12 cellular contexts compared by ENCODE assay signal in the genomic region with DNA sequence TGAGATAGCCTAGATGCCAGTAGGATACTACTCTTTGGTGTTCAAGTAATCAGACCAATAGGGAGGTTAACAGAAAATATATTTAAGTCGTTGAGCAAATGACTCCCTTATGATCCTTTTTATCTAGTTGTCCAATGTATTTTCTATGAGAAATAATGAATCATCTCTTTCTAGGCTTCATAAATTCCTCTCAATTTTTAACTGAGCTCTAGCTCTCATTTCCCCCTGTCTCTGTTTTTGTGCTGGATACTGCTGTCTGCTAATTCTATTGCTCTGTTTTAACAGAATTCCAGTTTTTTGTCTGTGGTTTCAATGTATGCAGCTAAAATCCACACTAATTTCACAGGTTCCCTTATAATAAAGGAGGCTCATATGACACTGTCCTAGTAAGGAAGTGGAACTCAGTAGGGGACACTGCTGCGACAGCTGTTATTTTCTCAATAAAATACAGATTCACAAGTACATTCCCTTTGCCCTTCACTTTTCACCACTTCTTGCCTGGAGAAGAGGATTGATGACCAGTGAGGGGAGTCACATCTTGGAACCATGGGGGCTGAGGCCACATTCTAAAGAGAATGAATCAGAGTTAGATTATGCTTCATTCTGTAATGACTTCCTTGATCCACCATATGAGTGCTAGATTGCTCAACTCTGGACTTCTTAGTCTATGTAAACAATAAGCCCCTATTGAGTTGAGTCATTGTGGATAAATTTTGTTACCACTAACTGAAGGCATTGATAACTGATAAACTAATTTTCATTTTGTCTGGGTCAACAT.
DNase-seq lines count a peak whose midpoint lies in the region; ATAC-seq, FAIRE-seq and TF ChIP-seq lines count a peak whose summit lies in the region.
"Had no signal": no experiment of that assay in that cellular context is flagged by ENCODE, and none has a peak within 500 bp of the region (broad histone marks: within the 10 kb centered on the region; RNA-seq: fewer than 3 reads in every experiment).

No MANE protein-coding gene starts in this region.

- DNase-seq in AG09309 (ENCODE audit: low read depth) (peak; percentile 33), HTR-8/SVneo (ENCODE audit: insufficient read length, low spot score) (peak; percentile 70), amniotic stem cell (lab: John Stamatoyannopoulos, UW) (peak; percentile 58), kidney epithelial cell (ENCODE audit: low read depth) (peak; percentile 79), T-cell (no peak), posterior cingulate gyrus (no peak)
- DNase-seq in activated CD4-positive, CD25-positive, alpha-beta regulatory T cell (lab: John Stamatoyannopoulos, UW) = no peak
- DNase-seq: DND-41, NCI-H510A treated with DMSO at 0.1 percent for 48 hours, right lobe of liver had no signal

- no peak for ATAC-seq in T-cell (replicated peaks in 1 of 4)
- no peak for ATAC-seq in GM21515 (IDR thresholded peaks at IDR 0.05; ENCODE audit: unreplicated experiment)

- no peaks in the 10 kb centered on the region for H3K27me3 Mint-ChIP-seq in T-cell

- CTCF ChIA-PET in T-cell (lab: Charles Lee) = no interaction called here

- TF ChIP-seq CTCF in AG09309 (IDR thresholded peaks at IDR 0.05; ENCODE audit: control insufficient read depth, insufficient read depth, low read depth, low read length, missing control alignments) = no peak
- no peak for TF ChIP-seq CTCF in kidney epithelial cell (IDR thresholded peaks at IDR 0.05; ENCODE audit: insufficient read depth, low read length, poor library complexity, severe bottlenecking)

- no peaks in the 10 kb centered on the region for H3K27me3 ChIP-seq in kidney epithelial cell (ENCODE audit: control insufficient read depth, insufficient read depth, low read length)
- H3K27me3 ChIP-seq: right lobe of liver had no signal

- H3K4me3 ChIP-seq in AG09309 (ENCODE audit: control insufficient read depth, low read depth, low read length) (no peak overlapping the region), kidney epithelial cell (ENCODE audit: low read depth, low read length) (no peak overlapping the region)
- H3K4me3 ChIP-seq: right lobe of liver had no signal

- no peaks in the 10 kb centered on the region for H3K36me3 ChIP-seq in kidney epithelial cell (ENCODE audit: control insufficient read depth, insufficient read depth, low read length)
- H3K36me3 ChIP-seq: right lobe of liver had no signal

- intact Hi-C loops in posterior cingulate gyrus (cut with DNase I) = no loop called here

- no peak for FAIRE-seq in HTR-8/SVneo (lab: Jason Lieb, UNC)
- FAIRE-seq: colon had no signal

- H3K36me3 Mint-ChIP-seq in T-cell = no peaks in the 10 kb centered on the region

- no peak overlapping the region for H3K4me3 Mint-ChIP-seq in T-cell

- no peaks in the 10 kb centered on the region for H3K9me3 Mint-ChIP-seq in T-cell

- no peak overlapping the region for H3K27ac Mint-ChIP-seq in T-cell

- H3K4me1 Mint-ChIP-seq in T-cell = no peaks in the 10 kb centered on the region

- POLR2A ChIA-PET in T-cell (lab: Charles Lee) = no interaction called here

Comparison
In these comparisons a context has a peak if more than half of its experiments do, and no peak if none do; other contexts are left out.
1. DNase-seq: peak in AG09309 (single experiment), HTR-8/SVneo (single experiment), amniotic stem cell (single experiment) and kidney epithelial cell (single experiment); none in T-cell (0 of 34), activated CD4-positive, CD25-positive, alpha-beta regulatory T cell (0 of 4) and posterior cingulate gyrus (0 of 10).